In genomic region chr4:44632089-44632488, GRCh38 we compare ENCODE assay signal across 16 cellular contexts. TPM values are rescaled to one million over a fixed set of nuclear protein-coding genes. Genes with fewer than 3 reads are reported as not detected.
A peak's percentile ranks its signal among the peaks of the same experiment; 100 is the strongest.
DNase-seq lines count a peak whose midpoint lies in the region; ATAC-seq and TF ChIP-seq lines count a peak whose summit lies in the region.
"Had no signal": no experiment of that assay in that cellular context is flagged by ENCODE, and none has a peak within 500 bp of the region (broad histone marks: within the 10 kb centered on the region; RNA-seq: fewer than 3 reads in every experiment).

No MANE protein-coding gene starts in this region.

- H3K36me3 ChIP-seq in SK-N-SH (replicated peaks in 1 of 2; ENCODE audit: control insufficient read depth in 1 of 2, insufficient read depth in 2 of 2, low read length in 1 of 2) (no peaks in the 10 kb centered on the region), OCI-LY3 (replicated peaks; ENCODE audit: low read depth, low read length) (no peaks in the 10 kb centered on the region), smooth muscle cell (ENCODE audit: low read depth) (no peaks in the 10 kb centered on the region), H7 (replicated peaks; ENCODE audit: control insufficient read depth, insufficient read depth, low read length) (no peaks in the 10 kb centered on the region)
- H3K36me3 ChIP-seq: brain microvascular endothelial cell, neutrophil, upper lobe of right lung had no signal

- CTCF ChIA-PET in SK-N-SH (lab: Yijun Ruan, JAX) = interaction anchor here (0.6 to 1.1 kb wide), 3 partner anchors 16 to 1500 kb away, joined by 3 to 4 read pairs (median 3); no protein-coding TSS in a partner anchor

- intact Hi-C loops in left ventricle myocardium superior (cut with micrococcal nuclease) = no loop called here

- H4K20me1 ChIP-seq in SK-N-SH (ENCODE audit: insufficient read depth) (no peaks in the 10 kb centered on the region), OCI-LY3 (ENCODE audit: insufficient read depth, low read length) (no peaks in the 10 kb centered on the region), smooth muscle cell (ENCODE audit: low read depth) (no peaks in the 10 kb centered on the region)

- no peak overlapping the region for H3K9ac ChIP-seq in SK-N-SH
- no peak overlapping the region for H3K9ac ChIP-seq in OCI-LY3 (ENCODE audit: low read length)
- no peak overlapping the region for H3K9ac ChIP-seq in smooth muscle cell (ENCODE audit: low read depth)

- peak; percentile 19; the same call in 1 of the 2 replicates for TF ChIP-seq RAD21 in SK-N-SH (IDR thresholded peaks at IDR 0.05; ENCODE audit: low read length)

- ATAC-seq in SK-N-SH treated with all-trans-retinoic acid at 6 μM for 48 hours (no peak), left ventricle myocardium superior (no peak)
- ATAC-seq: stimulated activated effector memory CD8-positive, alpha-beta T cell treated with anti-CD3 and anti-CD28 coated beads, Interleukin-12 subunit alpha, Interleukin-12 subunit beta, amount 100 ng/mL, for 72 hours; upper lobe of right lung had no signal

- no peaks in the 10 kb centered on the region for H3K9me3 ChIP-seq in SK-N-SH
- no peaks in the 10 kb centered on the region for H3K9me3 ChIP-seq in OCI-LY3 (ENCODE audit: insufficient read depth, low read length)
- H3K9me3 ChIP-seq in smooth muscle cell (replicated peaks; ENCODE audit: low read depth) = no peaks in the 10 kb centered on the region
- H3K9me3 ChIP-seq: neutrophil, upper lobe of right lung had no signal

- TF ChIP-seq CTCF in SK-N-SH (IDR thresholded peaks at IDR 0.05) (peak; percentile 52), OCI-LY3 (IDR thresholded peaks at IDR 0.05; ENCODE audit: low read depth, low read length) (peak; percentile 40), epithelial cell of esophagus (IDR thresholded peaks at IDR 0.05; ENCODE audit: insufficient read depth, low read depth, low read length, missing control alignments) (peak; percentile 27), smooth muscle cell (IDR thresholded peaks at IDR 0.05; ENCODE audit: borderline replicate concordance, insufficient read depth, poor library complexity, severe bottlenecking) (peak; percentile 25)

- no peaks in the 10 kb centered on the region for H3K4me1 ChIP-seq in SK-N-SH (ENCODE audit: control insufficient read depth in 1 of 2, insufficient read depth in 2 of 2, low read depth in 1 of 2, low read length in 1 of 2)
- peaks cover 6% of the 10 kb centered on the region for H3K4me1 ChIP-seq in OCI-LY3 (ENCODE audit: low read length)
- H3K4me1 ChIP-seq in smooth muscle cell (ENCODE audit: low read depth) = no peaks in the 10 kb centered on the region
- H3K4me1 ChIP-seq: upper lobe of right lung had no signal

- no peaks in the 10 kb centered on the region for H3K79me2 ChIP-seq in SK-N-SH (ENCODE audit: insufficient read depth)
- H3K79me2 ChIP-seq in OCI-LY3 (ENCODE audit: low read length) = no peaks in the 10 kb centered on the region
- no peaks in the 10 kb centered on the region for H3K79me2 ChIP-seq in smooth muscle cell (ENCODE audit: low read depth)

- DNase-seq in SK-N-SH (no peak), epithelial cell of esophagus (ENCODE audit: low read depth) (no peak), smooth muscle cell (lab: John Stamatoyannopoulos, UW; ENCODE audit: unreplicated experiment) (no peak), H7 (no peak), left ventricle myocardium superior (no peak), activated gamma-delta T cell treated with Interleukin-2 at 50 U/mL for 16 hours (no peak)
- DNase-seq: activated gamma-delta T cell; brain microvascular endothelial cell; effector CD4-positive, alpha-beta T cell; NCI-H2227 treated with DMSO at 0.1 percent for 48 hours; upper lobe of right lung had no signal

- no peaks in the 10 kb centered on the region for H3K9me2 ChIP-seq in SK-N-SH

- H3F3A ChIP-seq in SK-N-SH (replicated peaks; ENCODE audit: insufficient read depth) (no peaks in the 10 kb centered on the region), smooth muscle cell (ENCODE audit: low read depth) (no peaks in the 10 kb centered on the region)

- H3K27ac ChIP-seq in SK-N-SH (ENCODE audit: low read depth in 2 of 2, low read length in 1 of 2) (no peak overlapping the region), OCI-LY3 (ENCODE audit: low read length) (no peak overlapping the region), smooth muscle cell (ENCODE audit: low read depth) (no peak overlapping the region)
- H3K27ac ChIP-seq: brain microvascular endothelial cell, neutrophil, upper lobe of right lung had no signal

- TF ChIP-seq EP300 in SK-N-SH (IDR thresholded peaks at IDR 0.05; ENCODE audit: borderline replicate concordance in 1 of 2, low read depth in 1 of 2, low read length in 1 of 2) = no peak

- H2AFZ ChIP-seq in SK-N-SH (ENCODE audit: low read depth) = no peak overlapping the region
- H2AFZ ChIP-seq in OCI-LY3 (ENCODE audit: low read depth, low read length) = no peak overlapping the region
- no peak overlapping the region for H2AFZ ChIP-seq in smooth muscle cell (ENCODE audit: low read depth)

- WGBS in SK-N-SH (ENCODE audit: low lambda C conversion rate) = 20% methylated on average over 4 of the region's 4 CpGs
- 71% methylated on average over 4 of the region's 4 CpGs for WGBS in smooth muscle cell (ENCODE audit: low lambda C conversion rate)

- H3K27me3 ChIP-seq in SK-N-SH (ENCODE audit: insufficient read depth) (peaks cover 5% of the 10 kb centered on the region; the same call in 1 of the 2 replicates), OCI-LY3 (ENCODE audit: low read depth, low read length) (no peaks in the 10 kb centered on the region), smooth muscle cell (ENCODE audit: low read depth) (peaks cover 10% of the 10 kb centered on the region), H7 (ENCODE audit: control insufficient read depth, insufficient read depth, low read length) (no peaks in the 10 kb centered on the region)
- H3K27me3 ChIP-seq: brain microvascular endothelial cell, upper lobe of right lung had no signal

- POLR2A ChIA-PET in SK-N-SH (lab: Yijun Ruan, JAX) = no interaction called here

- no peak overlapping the region for H3K4me2 ChIP-seq in SK-N-SH
- no peak overlapping the region for H3K4me2 ChIP-seq in OCI-LY3 (ENCODE audit: low read length)
- no peak overlapping the region for H3K4me2 ChIP-seq in smooth muscle cell

- H3K4me3 ChIP-seq in SK-N-SH (ENCODE audit: low read depth in 2 of 2, low read length in 1 of 2) (no peak overlapping the region), OCI-LY3 (ENCODE audit: low read length) (no peak overlapping the region), epithelial cell of esophagus (ENCODE audit: low read length) (no peak overlapping the region), smooth muscle cell (no peak overlapping the region), H7 (ENCODE audit: insufficient read depth, low read depth, low read length) (no peak overlapping the region)
- H3K4me3 ChIP-seq: upper lobe of right lung had no signal

TF ChIP-seq in SK-N-SH, 30 proteins besides CTCF, POLR2A, EP300 and RAD21 (continues in another document):
- TF ChIP-seq TAF1 (IDR thresholded peaks at IDR 0.05; ENCODE audit: borderline replicate concordance, low read depth, low read length) (no peak), SIN3A (IDR thresholded peaks at IDR 0.05; ENCODE audit: borderline replicate concordance, low read depth, low read length) (no peak), FOXM1 (IDR thresholded peaks at IDR 0.05; ENCODE audit: low read depth) (no peak), GATA2 (CRISPR knock-in tag; IDR thresholded peaks at IDR 0.05) (no peak), RXRA (IDR thresholded peaks at IDR 0.05; ENCODE audit: borderline replicate concordance, low read depth) (no peak), NFIC (IDR thresholded peaks at IDR 0.05; ENCODE audit: borderline replicate concordance) (no peak), SMC3 (IDR thresholded peaks at IDR 0.05; ENCODE audit: low read depth, low read length) (no peak)

TF ChIP-seq in SK-N-SH treated with all-trans-retinoic acid at 6 μM for 48 hours, 23 proteins besides CTCF, POLR2A, EP300 and RAD21 (continues in another document):
- TF ChIP-seq OSR1 (CRISPR knock-in tag; IDR thresholded peaks at IDR 0.05) (no peak), ZFP30 (CRISPR knock-in tag; IDR thresholded peaks at IDR 0.05) (no peak), RARB (CRISPR knock-in tag; IDR thresholded peaks at IDR 0.05) (no peak), ZNF565 (CRISPR knock-in tag; conservative IDR thresholded peaks at IDR 0.05; ENCODE audit: low read depth) (no peak), ARNTL (CRISPR knock-in tag; IDR thresholded peaks at IDR 0.05; ENCODE audit: borderline replicate concordance, low read depth) (no peak)
- TF ChIP-seq, protein P1, sequence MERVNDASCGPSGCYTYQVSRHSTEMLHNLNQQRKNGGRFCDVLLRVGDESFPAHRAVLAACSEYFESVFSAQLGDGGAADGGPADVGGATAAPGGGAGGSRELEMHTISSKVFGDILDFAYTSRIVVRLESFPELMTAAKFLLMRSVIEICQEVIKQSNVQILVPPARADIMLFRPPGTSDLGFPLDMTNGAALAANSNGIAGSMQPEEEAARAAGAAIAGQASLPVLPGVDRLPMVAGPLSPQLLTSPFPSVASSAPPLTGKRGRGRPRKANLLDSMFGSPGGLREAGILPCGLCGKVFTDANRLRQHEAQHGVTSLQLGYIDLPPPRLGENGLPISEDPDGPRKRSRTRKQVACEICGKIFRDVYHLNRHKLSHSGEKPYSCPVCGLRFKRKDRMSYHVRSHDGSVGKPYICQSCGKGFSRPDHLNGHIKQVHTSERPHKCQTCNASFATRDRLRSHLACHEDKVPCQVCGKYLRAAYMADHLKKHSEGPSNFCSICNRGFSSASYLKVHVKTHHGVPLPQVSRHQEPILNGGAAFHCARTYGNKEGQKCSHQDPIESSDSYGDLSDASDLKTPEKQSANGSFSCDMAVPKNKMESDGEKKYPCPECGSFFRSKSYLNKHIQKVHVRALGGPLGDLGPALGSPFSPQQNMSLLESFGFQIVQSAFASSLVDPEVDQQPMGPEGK (CRISPR knock-in tag; IDR thresholded peaks at IDR 0.05; ENCODE audit: borderline replicate concordance) = no peak

RNA-seq across cellular contexts. Expression of gene YIPF7, which starts 19.3 kb away (rescaled TPM):
- not detected in 2 replicates for polyA plus RNA-seq in SK-N-SH (2012; rRNA removed)
- polyA plus RNA-seq in SK-N-SH (2012; cell fraction: cytosol; rRNA removed) = 0.04 TPM in 1 of 2 replicates, not detected in the other
- 0.08 TPM in 1 of 2 replicates, not detected in the other for polyA plus RNA-seq in SK-N-SH (2012; cell fraction: nucleus; rRNA removed)
- not detected in 2 replicates for total RNA-seq in smooth muscle cell
- polyA plus RNA-seq in smooth muscle cell = 0.45 TPM in 1 of 2 replicates, not detected in the other
- total RNA-seq in H7 (2014; rRNA removed; shearing (Covaris generic)) = not detected in 2 replicates
- 0.84 TPM for total RNA-seq in left ventricle myocardium superior
- total RNA-seq: mesenteric fat pad, upper lobe of right lung had no signal

RNA-seq across cellular contexts. Expression of gene GUF1, which starts 46.1 kb away (rescaled TPM):
- polyA plus RNA-seq in SK-N-SH (2012; rRNA removed) = 6.3 and 8.4 TPM in 2 replicates
- polyA plus RNA-seq in SK-N-SH (2012; cell fraction: cytosol; rRNA removed) = 7.6 and 9.1 TPM in 2 replicates
- 5.8 and 14.6 TPM in 2 replicates for polyA plus RNA-seq in SK-N-SH (2012; cell fraction: nucleus; rRNA removed)
- total RNA-seq in smooth muscle cell = 13.3 and 14.2 TPM in 2 replicates
- polyA plus RNA-seq in smooth muscle cell = 6.8 and 7.2 TPM in 2 replicates
- 21.9 and 30.4 TPM in 2 replicates for total RNA-seq in H7 (2014; rRNA removed; shearing (Covaris generic))
- 21.4 TPM for total RNA-seq in left ventricle myocardium superior
